2 cellular contexts compared by ENCODE assay signal in the genomic region with DNA sequence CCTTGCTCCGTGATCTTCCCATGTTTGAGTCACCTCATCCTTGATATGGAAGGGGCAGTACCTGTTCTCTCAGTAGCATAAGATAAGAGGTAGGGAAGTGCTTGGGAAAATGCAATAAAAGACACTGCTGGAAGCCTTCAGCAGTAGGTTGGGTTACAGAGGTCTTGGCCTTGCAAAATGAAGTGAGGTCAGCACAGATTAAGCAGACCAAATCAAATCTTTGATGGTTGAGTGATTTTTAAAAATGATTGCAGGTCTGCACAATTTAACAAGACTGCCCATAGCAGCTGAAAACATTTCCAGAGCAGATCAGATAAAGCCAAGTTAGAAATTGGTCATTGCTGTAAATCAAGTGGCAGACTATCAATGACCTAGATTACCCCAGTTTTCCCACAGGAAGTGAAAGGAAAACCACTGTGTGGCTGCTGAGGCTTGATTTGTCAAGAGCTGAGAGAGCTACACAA.
TF ChIP-seq lines count a peak whose summit lies in the region.

No MANE protein-coding gene starts in this region.

TF ChIP-seq in liver, 16 proteins besides CTCF, POLR2A, EP300 and RAD21:
- TF ChIP-seq RXRA (IDR thresholded peaks at IDR 0.05) (no peak), HNF4A (conservative IDR thresholded peaks at IDR 0.05) (no peak), JUND (IDR thresholded peaks at IDR 0.05) (no peak), YY1 (IDR thresholded peaks at IDR 0.05) (no peak), SP1 (IDR thresholded peaks at IDR 0.05) (no peak), EGR1 (IDR thresholded peaks at IDR 0.05; ENCODE audit: low read depth in 2 of 2) (no peak)
- TF ChIP-seq, protein P1, sequence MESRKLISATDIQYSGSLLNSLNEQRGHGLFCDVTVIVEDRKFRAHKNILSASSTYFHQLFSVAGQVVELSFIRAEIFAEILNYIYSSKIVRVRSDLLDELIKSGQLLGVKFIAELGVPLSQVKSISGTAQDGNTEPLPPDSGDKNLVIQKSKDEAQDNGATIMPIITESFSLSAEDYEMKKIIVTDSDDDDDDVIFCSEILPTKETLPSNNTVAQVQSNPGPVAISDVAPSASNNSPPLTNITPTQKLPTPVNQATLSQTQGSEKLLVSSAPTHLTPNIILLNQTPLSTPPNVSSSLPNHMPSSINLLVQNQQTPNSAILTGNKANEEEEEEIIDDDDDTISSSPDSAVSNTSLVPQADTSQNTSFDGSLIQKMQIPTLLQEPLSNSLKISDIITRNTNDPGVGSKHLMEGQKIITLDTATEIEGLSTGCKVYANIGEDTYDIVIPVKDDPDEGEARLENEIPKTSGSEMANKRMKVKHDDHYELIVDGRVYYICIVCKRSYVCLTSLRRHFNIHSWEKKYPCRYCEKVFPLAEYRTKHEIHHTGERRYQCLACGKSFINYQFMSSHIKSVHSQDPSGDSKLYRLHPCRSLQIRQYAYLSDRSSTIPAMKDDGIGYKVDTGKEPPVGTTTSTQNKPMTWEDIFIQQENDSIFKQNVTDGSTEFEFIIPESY (IDR thresholded peaks at IDR 0.05) = no peak

TF ChIP-seq in HepG2, 621 proteins besides CTCF, POLR2A, EP300 and RAD21:
- no peak for TF ChIP-seq RBM22 (optimal IDR thresholded peaks at IDR 0.05; ENCODE audit: low read length)
- no peak for TF ChIP-seq DBP (CRISPR knock-in tag; IDR thresholded peaks at IDR 0.05; ENCODE audit: not compliant biosample characterization)
- no peak for TF ChIP-seq FOSL1 (CRISPR knock-in tag; IDR thresholded peaks at IDR 0.05; ENCODE audit: borderline replicate concordance)
- no peak for TF ChIP-seq CENPX (CRISPR knock-in tag; IDR thresholded peaks at IDR 0.05)
- no peak for TF ChIP-seq ZFP36L2 (CRISPR knock-in tag; IDR thresholded peaks at IDR 0.05)
